ENCODE assay signal across 1 cellular context in the genomic region with DNA sequence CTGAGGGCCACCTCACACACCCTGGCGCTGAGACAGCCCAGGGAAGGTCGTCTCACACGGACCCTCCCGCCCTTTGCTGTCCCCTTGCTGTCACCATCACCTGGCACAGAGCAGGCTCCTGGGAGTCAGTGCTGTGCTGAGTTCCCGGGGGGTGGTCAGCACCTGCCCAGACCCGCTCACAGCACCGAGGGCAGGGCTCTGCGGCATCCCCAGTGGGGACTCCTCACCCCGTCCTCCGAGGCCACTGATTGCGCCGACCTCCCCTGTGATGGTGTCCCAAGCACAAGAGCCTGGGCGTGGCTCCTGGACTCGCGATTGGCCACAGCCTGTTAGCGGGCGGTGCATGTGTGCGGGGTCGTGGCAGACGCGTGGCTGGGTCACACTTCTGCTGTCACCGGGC.
TF ChIP-seq lines count a peak whose summit lies in the region.

No MANE protein-coding gene starts in this region.

TF ChIP-seq in SK-N-SH, 30 proteins besides CTCF, POLR2A, EP300 and RAD21 (continued from another document):
- TF ChIP-seq, protein P1, sequence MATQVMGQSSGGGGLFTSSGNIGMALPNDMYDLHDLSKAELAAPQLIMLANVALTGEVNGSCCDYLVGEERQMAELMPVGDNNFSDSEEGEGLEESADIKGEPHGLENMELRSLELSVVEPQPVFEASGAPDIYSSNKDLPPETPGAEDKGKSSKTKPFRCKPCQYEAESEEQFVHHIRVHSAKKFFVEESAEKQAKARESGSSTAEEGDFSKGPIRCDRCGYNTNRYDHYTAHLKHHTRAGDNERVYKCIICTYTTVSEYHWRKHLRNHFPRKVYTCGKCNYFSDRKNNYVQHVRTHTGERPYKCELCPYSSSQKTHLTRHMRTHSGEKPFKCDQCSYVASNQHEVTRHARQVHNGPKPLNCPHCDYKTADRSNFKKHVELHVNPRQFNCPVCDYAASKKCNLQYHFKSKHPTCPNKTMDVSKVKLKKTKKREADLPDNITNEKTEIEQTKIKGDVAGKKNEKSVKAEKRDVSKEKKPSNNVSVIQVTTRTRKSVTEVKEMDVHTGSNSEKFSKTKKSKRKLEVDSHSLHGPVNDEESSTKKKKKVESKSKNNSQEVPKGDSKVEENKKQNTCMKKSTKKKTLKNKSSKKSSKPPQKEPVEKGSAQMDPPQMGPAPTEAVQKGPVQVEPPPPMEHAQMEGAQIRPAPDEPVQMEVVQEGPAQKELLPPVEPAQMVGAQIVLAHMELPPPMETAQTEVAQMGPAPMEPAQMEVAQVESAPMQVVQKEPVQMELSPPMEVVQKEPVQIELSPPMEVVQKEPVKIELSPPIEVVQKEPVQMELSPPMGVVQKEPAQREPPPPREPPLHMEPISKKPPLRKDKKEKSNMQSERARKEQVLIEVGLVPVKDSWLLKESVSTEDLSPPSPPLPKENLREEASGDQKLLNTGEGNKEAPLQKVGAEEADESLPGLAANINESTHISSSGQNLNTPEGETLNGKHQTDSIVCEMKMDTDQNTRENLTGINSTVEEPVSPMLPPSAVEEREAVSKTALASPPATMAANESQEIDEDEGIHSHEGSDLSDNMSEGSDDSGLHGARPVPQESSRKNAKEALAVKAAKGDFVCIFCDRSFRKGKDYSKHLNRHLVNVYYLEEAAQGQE (IDR thresholded peaks at IDR 0.05; ENCODE audit: low read depth, low read length), result no peak
- no peak for TF ChIP-seq JUND (IDR thresholded peaks at IDR 0.05)
- TF ChIP-seq, protein P2, sequence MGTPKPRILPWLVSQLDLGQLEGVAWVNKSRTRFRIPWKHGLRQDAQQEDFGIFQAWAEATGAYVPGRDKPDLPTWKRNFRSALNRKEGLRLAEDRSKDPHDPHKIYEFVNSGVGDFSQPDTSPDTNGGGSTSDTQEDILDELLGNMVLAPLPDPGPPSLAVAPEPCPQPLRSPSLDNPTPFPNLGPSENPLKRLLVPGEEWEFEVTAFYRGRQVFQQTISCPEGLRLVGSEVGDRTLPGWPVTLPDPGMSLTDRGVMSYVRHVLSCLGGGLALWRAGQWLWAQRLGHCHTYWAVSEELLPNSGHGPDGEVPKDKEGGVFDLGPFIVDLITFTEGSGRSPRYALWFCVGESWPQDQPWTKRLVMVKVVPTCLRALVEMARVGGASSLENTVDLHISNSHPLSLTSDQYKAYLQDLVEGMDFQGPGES (IDR thresholded peaks at IDR 0.05; ENCODE audit: low read depth, low read length), result no peak
- TF ChIP-seq FOXM1 (IDR thresholded peaks at IDR 0.05; ENCODE audit: low read depth), result no peak
- TF ChIP-seq SMC3 (IDR thresholded peaks at IDR 0.05; ENCODE audit: low read depth, low read length), result no peak
- TF ChIP-seq RXRA (IDR thresholded peaks at IDR 0.05; ENCODE audit: borderline replicate concordance, low read depth), result no peak
- TF ChIP-seq, protein P3, sequence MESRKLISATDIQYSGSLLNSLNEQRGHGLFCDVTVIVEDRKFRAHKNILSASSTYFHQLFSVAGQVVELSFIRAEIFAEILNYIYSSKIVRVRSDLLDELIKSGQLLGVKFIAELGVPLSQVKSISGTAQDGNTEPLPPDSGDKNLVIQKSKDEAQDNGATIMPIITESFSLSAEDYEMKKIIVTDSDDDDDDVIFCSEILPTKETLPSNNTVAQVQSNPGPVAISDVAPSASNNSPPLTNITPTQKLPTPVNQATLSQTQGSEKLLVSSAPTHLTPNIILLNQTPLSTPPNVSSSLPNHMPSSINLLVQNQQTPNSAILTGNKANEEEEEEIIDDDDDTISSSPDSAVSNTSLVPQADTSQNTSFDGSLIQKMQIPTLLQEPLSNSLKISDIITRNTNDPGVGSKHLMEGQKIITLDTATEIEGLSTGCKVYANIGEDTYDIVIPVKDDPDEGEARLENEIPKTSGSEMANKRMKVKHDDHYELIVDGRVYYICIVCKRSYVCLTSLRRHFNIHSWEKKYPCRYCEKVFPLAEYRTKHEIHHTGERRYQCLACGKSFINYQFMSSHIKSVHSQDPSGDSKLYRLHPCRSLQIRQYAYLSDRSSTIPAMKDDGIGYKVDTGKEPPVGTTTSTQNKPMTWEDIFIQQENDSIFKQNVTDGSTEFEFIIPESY (IDR thresholded peaks at IDR 0.05; ENCODE audit: borderline replicate concordance, low read depth), result no peak
